ENCODE assay signal across 17 cellular contexts in the genomic region with DNA sequence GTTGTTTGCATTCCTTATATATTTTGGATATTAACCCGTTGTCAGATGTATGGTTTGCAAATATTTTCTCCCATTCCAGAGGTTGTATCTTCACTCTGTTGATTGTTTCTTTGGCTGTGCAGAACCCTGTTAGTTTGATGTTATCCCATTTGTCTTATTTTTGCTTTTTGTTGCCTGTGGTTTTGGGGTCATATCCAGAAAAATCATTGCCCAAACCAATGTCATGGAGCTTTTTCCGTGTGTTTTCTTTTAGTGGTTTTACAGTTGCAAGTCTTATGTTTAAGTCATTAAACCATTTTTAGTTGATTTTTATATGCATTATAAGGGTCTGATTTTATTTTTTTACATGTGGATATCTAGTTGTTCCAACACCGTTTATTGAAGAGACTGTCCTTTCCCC.
"Had no signal": no experiment of that assay in that cellular context is flagged by ENCODE, and none has a peak within 500 bp of the region (broad histone marks: within the 10 kb centered on the region; RNA-seq: fewer than 3 reads in every experiment).

No MANE protein-coding gene starts in this region.

- H3K27me3 Mint-ChIP-seq: activated CD4-positive, alpha-beta memory T cell treated with anti-CD3 and anti-CD28 coated beads for 36 hours; activated CD4-positive, alpha-beta T cell treated with anti-CD3 and anti-CD28 coated beads for 36 hours; activated naive CD8-positive, alpha-beta T cell treated with anti-CD3 and anti-CD28 coated beads, Interleukin-2, amount 50 U/mL, for 24 hours; naive B cell; stimulated activated naive CD8-positive, alpha-beta T cell treated with anti-CD3 and anti-CD28 coated beads, Interleukin-15, Interleukin-2, amounts not matched to agents 100 ng/mL and 50 ng/mL, for 24 hours had no signal

- H3K4me3 Mint-ChIP-seq: activated CD4-positive, alpha-beta memory T cell treated with anti-CD3 and anti-CD28 coated beads for 36 hours; activated CD4-positive, alpha-beta T cell treated with anti-CD3 and anti-CD28 coated beads for 36 hours; activated naive CD8-positive, alpha-beta T cell treated with anti-CD3 and anti-CD28 coated beads, Interleukin-2, amount 50 U/mL, for 24 hours; naive B cell; neural crest cell; stimulated activated naive CD8-positive, alpha-beta T cell treated with anti-CD3 and anti-CD28 coated beads, Interleukin-15, Interleukin-2, amounts not matched to agents 100 ng/mL and 50 ng/mL, for 24 hours; T-helper 2 cell treated with Interferon-gamma antibody and Interleukin-4, amounts not matched to agents 5 μg/mL and 100 μg/mL, for 36 hours had no signal

- H3K27ac Mint-ChIP-seq: activated CD4-positive, alpha-beta memory T cell treated with anti-CD3 and anti-CD28 coated beads for 36 hours; activated naive CD8-positive, alpha-beta T cell treated with anti-CD3 and anti-CD28 coated beads, Interleukin-2, amount 50 U/mL, for 24 hours; activated T-helper 2 cell treated with anti-CD3 and anti-CD28 coated beads, Interferon-gamma antibody, Interleukin-2, Interleukin-4, amounts not matched to agents 10 μg/mL and 5 μg/mL and 100 μg/mL, durations not matched to agents 14 hours and 24 hours and 36 hours; T-helper 2 cell treated with Interferon-gamma antibody and Interleukin-4, amounts not matched to agents 5 μg/mL and 100 μg/mL, for 36 hours had no signal

- DNase-seq: activated CD4-positive, alpha-beta memory T cell treated with anti-CD3 and anti-CD28 coated beads for 36 hours; activated CD4-positive, alpha-beta T cell treated with anti-CD3 and anti-CD28 coated beads for 36 hours; activated naive CD4-positive, alpha-beta T cell treated with Interleukin-2 at 50 U/mL for 16 hours; activated naive CD8-positive, alpha-beta T cell treated with anti-CD3 and anti-CD28 coated beads, Interleukin-2, amount 50 U/mL, for 24 hours; aorta; dermis blood vessel endothelial cell; heart right ventricle; kidney glomerular epithelial cell; left ventricle myocardium inferior; naive B cell; stimulated activated CD4-positive, alpha-beta T cell treated with anti-CD3 and anti-CD28 coated beads, Interleukin-2, amount 100 ng/mL, for 24 hours; trophoblast cell had no signal

- ATAC-seq: activated CD4-positive, alpha-beta T cell treated with anti-CD3 and anti-CD28 coated beads for 36 hours; activated naive CD8-positive, alpha-beta T cell treated with anti-CD3 and anti-CD28 coated beads, Interleukin-2, amount 50 U/mL, for 24 hours; heart right ventricle had no signal

- H3K9me3 Mint-ChIP-seq: stimulated activated naive CD8-positive, alpha-beta T cell treated with anti-CD3 and anti-CD28 coated beads, Interleukin-15, Interleukin-2, amounts not matched to agents 100 ng/mL and 50 ng/mL, for 24 hours had no signal

- FAIRE-seq: TTC549 had no signal
